8 cellular contexts compared by ENCODE assay signal in genomic region chr3:178671261-178672191, GRCh38.
DNase-seq lines count a peak whose midpoint lies in the region; ATAC-seq and TF ChIP-seq lines count a peak whose summit lies in the region.

No MANE protein-coding gene starts in this region.

- no peak for TF ChIP-seq CTCF in type B pancreatic cell (conservative IDR thresholded peaks at IDR 0.05)

- no peaks in the 10 kb centered on the region for H3K9me3 Mint-ChIP-seq in type B pancreatic cell

- H3K4me1 Mint-ChIP-seq in type B pancreatic cell (ENCODE audit: unreplicated experiment): peaks cover 23% of the 10 kb centered on the region

- H3K4me3 Mint-ChIP-seq in type B pancreatic cell: no peak overlapping the region

- no peak overlapping the region for H3K27ac Mint-ChIP-seq in type B pancreatic cell

- H3K27me3 Mint-ChIP-seq in type B pancreatic cell: no peaks in the 10 kb centered on the region

- peak; percentile 1 for DNase-seq in amniotic epithelial cell (ENCODE audit: low read depth)
- peak; percentile 65 for DNase-seq in myocyte (ENCODE audit: low read depth)
- no peak for DNase-seq in type B pancreatic cell (ENCODE audit: extremely low spot score, unreplicated experiment)
- no peak for DNase-seq in retina
- DNase-seq in NCI-H1092 (lab: John Stamatoyannopoulos, UW): no peak
- DNase-seq in CD1c-positive myeloid dendritic cell (ENCODE audit: extremely low spot score): no peak

- no peaks in the 10 kb centered on the region for H3K36me3 Mint-ChIP-seq in type B pancreatic cell

- peak; percentile 57 for ATAC-seq in GM18909 (IDR thresholded peaks at IDR 0.05; ENCODE audit: poor library complexity, unreplicated experiment)
- peak; percentile 56 for ATAC-seq in HG02884 (IDR thresholded peaks at IDR 0.05; ENCODE audit: unreplicated experiment)

Comparison
In these comparisons a context has a peak if more than half of its experiments do, and no peak if none do; other contexts are left out.
1. DNase-seq: peak in amniotic epithelial cell (single experiment) and myocyte (single experiment); none in type B pancreatic cell (single experiment), retina (single experiment), NCI-H1092 (single experiment) and CD1c-positive myeloid dendritic cell (single experiment).